34 cellular contexts compared by ENCODE assay signal in genomic region chr9:77614671-77615070, GRCh38. TPM values are rescaled to one million over a fixed set of nuclear protein-coding genes. Genes with fewer than 3 reads are reported as not detected.
"Had no signal": no experiment of that assay in that cellular context is flagged by ENCODE, and none has a peak within 500 bp of the region (broad histone marks: within the 10 kb centered on the region; RNA-seq: fewer than 3 reads in every experiment).

No MANE protein-coding gene starts in this region.

- H3K4me3 Mint-ChIP-seq: activated CD4-positive, alpha-beta memory T cell treated with anti-CD3 and anti-CD28 coated beads, Interleukin-2, amount 10 ng/mL, durations not matched to agents 7 days and 5 days; activated CD8-positive, alpha-beta memory T cell treated with anti-CD3 and anti-CD28 coated beads, Interleukin-2, amount 10 ng/mL, durations not matched to agents 7 days and 5 days; activated naive CD8-positive, alpha-beta T cell treated with anti-CD3 and anti-CD28 coated beads for 36 hours; activated T-cell treated with anti-CD3 and anti-CD28 coated beads, Interleukin-2, amount 50 U/mL, for 72 hours; activated T-helper 17 cell treated with anti-CD3 and anti-CD28 coated beads, Interleukin-2, amount 50 U/mL, for 72 hours had no signal

- H3K36me3 ChIP-seq: brain microvascular endothelial cell, Peyer's patch, WERI-Rb-1 had no signal

- H3K4me3 ChIP-seq: Peyer's patch had no signal

- DNase-seq: activated CD4-positive, alpha-beta memory T cell treated with anti-CD3 and anti-CD28 coated beads, Interleukin-2, amount 10 ng/mL, durations not matched to agents 7 days and 5 days; activated CD4-positive, alpha-beta T cell treated with anti-CD3 and anti-CD28 coated beads for 1 hour; activated CD4-positive, alpha-beta T cell treated with anti-CD3 and anti-CD28 coated beads for 48 hours; activated CD4-positive, CD25-positive, alpha-beta regulatory T cell; activated CD8-positive, alpha-beta memory T cell treated with anti-CD3 and anti-CD28 coated beads for 24 hours; activated CD8-positive, alpha-beta memory T cell treated with anti-CD3 and anti-CD28 coated beads, Interleukin-2, amount 10 ng/mL, durations not matched to agents 7 days and 5 days; activated CD8-positive, alpha-beta memory T cell treated with anti-CD3 and anti-CD28 coated beads, Interleukin-2, amount 50 U/mL, for 48 hours; activated effector memory CD4-positive, alpha-beta T cell treated with anti-CD3 and anti-CD28 coated beads, Interleukin-2, amount 50 U/mL, for 16 hours; activated naive CD4-positive, alpha-beta T cell; activated naive CD4-positive, alpha-beta T cell treated with anti-CD3 and anti-CD28 coated beads, Interleukin-2, amount 50 U/mL, for 16 hours; activated naive CD8-positive, alpha-beta T cell treated with anti-CD3 and anti-CD28 coated beads for 36 hours; activated T-cell treated with anti-CD3 and anti-CD28 coated beads, Interleukin-2, amount 50 U/mL, for 72 hours; brain microvascular endothelial cell; central memory CD4-positive, alpha-beta T cell; Karpas-422; KBM-7; NCI-H1105; NCI-H1417 treated with DMSO at 0.1 percent for 48 hours; NCI-H187 treated with DMSO at 0.1 percent for 48 hours; NCI-H2081; NCI-H226; NCI-H446 treated with DMSO at 0.1 percent for 48 hours; NCI-H524; NCI-H69; NCI-H82; Peyer's patch; RPMI8226; SIG-M5; T1000; WERI-Rb-1 had no signal

- H3K27ac ChIP-seq: brain microvascular endothelial cell, Peyer's patch, WERI-Rb-1 had no signal

- H3K9me3 Mint-ChIP-seq: activated CD4-positive, alpha-beta memory T cell treated with anti-CD3 and anti-CD28 coated beads, Interleukin-2, amount 10 ng/mL, durations not matched to agents 7 days and 5 days; activated T-helper 17 cell treated with anti-CD3 and anti-CD28 coated beads, Interleukin-2, amount 50 U/mL, for 72 hours had no signal

- H3K4me1 Mint-ChIP-seq: activated CD4-positive, alpha-beta memory T cell treated with anti-CD3 and anti-CD28 coated beads, Interleukin-2, amount 10 ng/mL, durations not matched to agents 7 days and 5 days; activated CD8-positive, alpha-beta memory T cell treated with anti-CD3 and anti-CD28 coated beads, Interleukin-2, amount 10 ng/mL, durations not matched to agents 7 days and 5 days; activated naive CD8-positive, alpha-beta T cell treated with anti-CD3 and anti-CD28 coated beads for 36 hours; activated T-helper 17 cell treated with anti-CD3 and anti-CD28 coated beads, Interleukin-2, amount 50 U/mL, for 72 hours had no signal

- H3K9me3 ChIP-seq: Peyer's patch had no signal

- H3K36me3 Mint-ChIP-seq: activated CD8-positive, alpha-beta memory T cell treated with anti-CD3 and anti-CD28 coated beads, Interleukin-2, amount 10 ng/mL, durations not matched to agents 7 days and 5 days; activated naive CD8-positive, alpha-beta T cell treated with anti-CD3 and anti-CD28 coated beads for 36 hours had no signal

- H3K27me3 Mint-ChIP-seq: activated naive CD8-positive, alpha-beta T cell treated with anti-CD3 and anti-CD28 coated beads for 36 hours had no signal

- H3K27me3 ChIP-seq: brain microvascular endothelial cell, Peyer's patch had no signal

- ATAC-seq: activated CD8-positive, alpha-beta memory T cell treated with anti-CD3 and anti-CD28 coated beads, Interleukin-2, amount 10 ng/mL, durations not matched to agents 7 days and 5 days; activated T-cell treated with anti-CD3 and anti-CD28 coated beads, Interleukin-2, amount 50 U/mL, for 72 hours; activated T-helper 17 cell treated with anti-CD3 and anti-CD28 coated beads, Interleukin-2, amount 50 U/mL, for 72 hours had no signal

- H3K4me1 ChIP-seq: Peyer's patch had no signal

- H3K27ac Mint-ChIP-seq: activated CD4-positive, alpha-beta memory T cell treated with anti-CD3 and anti-CD28 coated beads, Interleukin-2, amount 10 ng/mL, durations not matched to agents 7 days and 5 days; activated CD8-positive, alpha-beta memory T cell treated with anti-CD3 and anti-CD28 coated beads, Interleukin-2, amount 10 ng/mL, durations not matched to agents 7 days and 5 days; activated naive CD8-positive, alpha-beta T cell treated with anti-CD3 and anti-CD28 coated beads for 36 hours; activated T-cell treated with anti-CD3 and anti-CD28 coated beads, Interleukin-2, amount 50 U/mL, for 72 hours; activated T-helper 17 cell treated with anti-CD3 and anti-CD28 coated beads, Interleukin-2, amount 50 U/mL, for 72 hours had no signal

RNA-seq across cellular contexts. Expression of gene GNA14, which starts 33.5 kb away (rescaled TPM):
- total RNA-seq: activated CD4-positive, alpha-beta memory T cell treated with anti-CD3 and anti-CD28 coated beads, Interleukin-2, amount 10 ng/mL, durations not matched to agents 7 days and 5 days; activated CD8-positive, alpha-beta memory T cell treated with anti-CD3 and anti-CD28 coated beads, Interleukin-2, amount 10 ng/mL, durations not matched to agents 7 days and 5 days; activated naive CD8-positive, alpha-beta T cell treated with anti-CD3 and anti-CD28 coated beads for 36 hours; activated T-helper 17 cell treated with anti-CD3 and anti-CD28 coated beads, Interleukin-2, amount 50 U/mL, for 72 hours; MCF 10A; T-helper 1 cell treated with Interleukin-12 subunit alpha and Interleukin-12 subunit beta and Interleukin-4 antibody, amounts not matched to agents 30 ng/mL and 1 ng/mL, for 36 hours; T-helper 2 cell treated with Interferon-gamma antibody and Interleukin-4, amounts not matched to agents 100 ng/mL and 5 ng/mL, for 36 hours had no signal
